ENCODE assay signal across 20 cellular contexts in genomic region chr1:243562473-243562872, GRCh38.
"Had no signal": no experiment of that assay in that cellular context is flagged by ENCODE, and none has a peak within 500 bp of the region (broad histone marks: within the 10 kb centered on the region; RNA-seq: fewer than 3 reads in every experiment).

No MANE protein-coding gene starts in this region.

- H3K4me3 ChIP-seq: adrenal gland, colonic mucosa, right atrium auricular region, upper lobe of left lung had no signal

- H3K36me3 ChIP-seq: adrenal gland, colonic mucosa, neutrophil had no signal

- ATAC-seq: natural killer cell, T-helper 17 cell, WTC11 had no signal

- H3K4me1 ChIP-seq: adrenal gland, colonic mucosa, parathyroid adenoma, right atrium auricular region, upper lobe of left lung had no signal

- DNase-seq: activated CD4-positive, alpha-beta memory T cell treated with anti-CD3 and anti-CD28 coated beads, Interleukin-2, amount 10 ng/mL, durations not matched to agents 7 days and 5 days; activated CD4-positive, alpha-beta T cell treated with anti-CD3 and anti-CD28 coated beads for 4 hours; activated effector memory CD4-positive, alpha-beta T cell treated with anti-CD3 and anti-CD28 coated beads, Interleukin-2, amount 50 U/mL, for 16 hours; activated T-cell treated with anti-CD3 and anti-CD28 coated beads, Interleukin-2, amount 50 U/mL, for 48 hours; adrenal gland; central memory CD4-positive, alpha-beta T cell; colonic mucosa; foreskin fibroblast; mammary epithelial cell; natural killer cell; small intestine; stimulated activated CD4-positive, alpha-beta T cell treated with anti-CD3 and anti-CD28 coated beads, Interleukin-4, amount 100 ng/mL, for 4 hours; stimulated activated CD8-positive, alpha-beta memory T cell treated with anti-CD3 and anti-CD28 coated beads, Interleukin-4, amount 100 ng/mL, for 48 hours; stimulated activated naive CD4-positive, alpha-beta T cell treated with Interleukin-2 at 50 U/mL for 16 hours; T-helper 17 cell; upper lobe of left lung had no signal

- H3K9me3 ChIP-seq: colonic mucosa, neutrophil, right atrium auricular region, upper lobe of left lung had no signal

- H3K79me2 ChIP-seq: parathyroid adenoma had no signal

- H3K27me3 ChIP-seq: adrenal gland, colonic mucosa, neutrophil, upper lobe of left lung had no signal

- H3K27ac ChIP-seq: adrenal gland, colonic mucosa, neutrophil, parathyroid adenoma, right atrium auricular region, upper lobe of left lung had no signal

- H2AFZ ChIP-seq: parathyroid adenoma had no signal
